In genomic region chr4:26217961-26218676, GRCh38 we compare ENCODE assay signal across 1 cellular context.
A peak's percentile ranks its signal among the peaks of the same experiment; 100 is the strongest.
TF ChIP-seq lines count a peak whose summit lies in the region.

No MANE protein-coding gene starts in this region.

TF ChIP-seq in GM12878, 131 proteins besides CTCF, POLR2A, EP300 and RAD21 (continued from another document and continues in another):
- no peak for TF ChIP-seq ZBTB4 (CRISPR knock-in tag; IDR thresholded peaks at IDR 0.05)
- TF ChIP-seq SKIL (IDR thresholded peaks at IDR 0.05; ENCODE audit: low read depth, poor library complexity, severe bottlenecking): peak; percentile 50
- TF ChIP-seq PBX3 (IDR thresholded peaks at IDR 0.05; ENCODE audit: insufficient replicate concordance, low read depth, low read length): no peak
- TF ChIP-seq HDGF (IDR thresholded peaks at IDR 0.05): no peak
- TF ChIP-seq MYB (IDR thresholded peaks at IDR 0.05; ENCODE audit: borderline replicate concordance, low read depth, low read length): no peak
- no peak for TF ChIP-seq RCOR1 (conservative IDR thresholded peaks at IDR 0.05; ENCODE audit: low read depth, low read length)
- TF ChIP-seq NFXL1 (IDR thresholded peaks at IDR 0.05; ENCODE audit: borderline replicate concordance): no peak
- no peak for TF ChIP-seq HCFC1 (IDR thresholded peaks at IDR 0.05; ENCODE audit: low read length)
- no peak for TF ChIP-seq E2F8 (IDR thresholded peaks at IDR 0.05; ENCODE audit: low read depth, partially characterized antibody)
- TF ChIP-seq SMAD5 (IDR thresholded peaks at IDR 0.05; ENCODE audit: low read depth): no peak
- TF ChIP-seq IRF5 (IDR thresholded peaks at IDR 0.05; ENCODE audit: borderline replicate concordance): no peak
- TF ChIP-seq PRDM15 (CRISPR knock-in tag; IDR thresholded peaks at IDR 0.05): no peak
- TF ChIP-seq SMAD1 (IDR thresholded peaks at IDR 0.05; ENCODE audit: low read depth, partially characterized antibody): no peak
- TF ChIP-seq SIX5 (IDR thresholded peaks at IDR 0.05; ENCODE audit: low read depth, low read length, severe bottlenecking): no peak
- TF ChIP-seq STAT3 (IDR thresholded peaks at IDR 0.05; ENCODE audit: low read depth, low read length): no peak
- 0 out of 2 replicates have a peak, but pooled peaks have one; percentile 33 for TF ChIP-seq CREM (IDR thresholded peaks at IDR 0.05; ENCODE audit: low read depth)
- no peak for TF ChIP-seq CUX1 (IDR thresholded peaks at IDR 0.05; ENCODE audit: insufficient replicate concordance, low read depth, low read length)
- TF ChIP-seq CHD1 (IDR thresholded peaks at IDR 0.05; ENCODE audit: low read depth, low read length): no peak
- TF ChIP-seq CEBPB (IDR thresholded peaks at IDR 0.05; ENCODE audit: borderline replicate concordance in 1 of 2, low read depth in 2 of 2, low read length in 2 of 2): no peak
- peak; percentile 52; the same call in 1 of the 2 replicates for TF ChIP-seq TCF3 (IDR thresholded peaks at IDR 0.05; ENCODE audit: borderline replicate concordance, insufficient read depth, low read depth, low read length)
- no peak for TF ChIP-seq ELK1 (IDR thresholded peaks at IDR 0.05; ENCODE audit: low read depth, low read length)
- peak; percentile 62 for TF ChIP-seq NR2F1 (conservative IDR thresholded peaks at IDR 0.05)
- no peak for TF ChIP-seq CHD2 (IDR thresholded peaks at IDR 0.05; ENCODE audit: borderline replicate concordance, low read depth, low read length)
- no peak for TF ChIP-seq MYC (IDR thresholded peaks at IDR 0.05; ENCODE audit: insufficient read depth, insufficient read length, insufficient replicate concordance, low read length, severe bottlenecking)
- TF ChIP-seq ZBTB40 (IDR thresholded peaks at IDR 0.05; ENCODE audit: borderline replicate concordance): no peak
